ENCODE assay signal across 8 cellular contexts in the genomic region with DNA sequence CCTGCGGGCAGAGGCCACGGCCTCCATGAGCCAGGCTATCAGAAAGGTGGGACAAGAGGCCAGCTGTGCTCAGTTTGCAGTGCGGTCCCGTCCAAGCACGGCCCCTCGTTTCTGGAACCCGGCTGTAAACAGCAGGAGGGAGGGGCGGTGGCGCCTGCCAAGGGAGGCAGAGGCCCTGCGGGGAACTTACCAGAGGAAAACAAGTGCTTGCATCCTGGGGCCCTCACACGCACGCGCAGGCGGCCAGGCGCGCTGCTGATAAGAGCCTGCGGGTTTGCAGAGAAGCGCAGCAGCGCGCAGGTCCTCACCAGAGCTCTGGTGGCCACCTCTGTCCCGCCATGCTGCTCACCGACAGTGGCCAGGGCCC. TPM values are rescaled to one million over a fixed set of nuclear protein-coding genes. Genes with fewer than 3 reads are reported as not detected.
A peak's percentile ranks its signal among the peaks of the same experiment; 100 is the strongest.
DNase-seq lines count a peak whose midpoint lies in the region; ATAC-seq and TF ChIP-seq lines count a peak whose summit lies in the region.

No MANE protein-coding gene starts in this region.

- H3K79me2 ChIP-seq in H9 (ENCODE audit: insufficient read depth, low read length): 0 out of 2 replicates have a peak, but pooled peaks cover 1% of the 10 kb centered on the region

- no peaks in the 10 kb centered on the region for H3K79me1 ChIP-seq in H9 (ENCODE audit: insufficient read depth, low read depth, low read length, poor library complexity, severe bottlenecking)

- H2BK120ac ChIP-seq in H9 (ENCODE audit: low read depth, low read length, poor library complexity, severe bottlenecking): no peak overlapping the region

- no peak overlapping the region for H3T11ph ChIP-seq in H9 (ENCODE audit: low read length)

- H3K9me3 Mint-ChIP-seq in H9: no peaks in the 10 kb centered on the region; a peak in 1 of 5 replicates

- H3K27me3 ChIP-seq in H9 (ENCODE audit: insufficient read depth, low read length): no peaks in the 10 kb centered on the region

- H3K4me3 ChIP-seq in fibroblast of the aortic adventitia (ENCODE audit: low read depth, low read length) (no peak overlapping the region), skin epidermis (peak overlapping the region in 2 of 7 experiments; percentile 3 to 15)

- no peak overlapping the region for H3K56ac ChIP-seq in H9 (ENCODE audit: insufficient read length, low read depth, low read length)

- no peak overlapping the region for H2AK5ac ChIP-seq in H9 (ENCODE audit: insufficient read length, low read length)

- H3K4me1 ChIP-seq in H9 (ENCODE audit: insufficient read depth, low read length): peaks cover 6% of the 10 kb centered on the region; the same call in 1 of the 2 replicates

- H4K20me1 ChIP-seq in H9 (ENCODE audit: control insufficient read depth, insufficient read depth, insufficient read length): no peaks in the 10 kb centered on the region

- H4K5ac ChIP-seq in H9 (ENCODE audit: insufficient read length, low read depth, low read length): no peak overlapping the region

- H3K4me3 Mint-ChIP-seq in H9: no peak overlapping the region

- no peak for DNase-seq in H9
- peak; percentile 57 for DNase-seq in activated CD4-positive, alpha-beta T cell treated with anti-CD3 and anti-CD28 coated beads, Interleukin-2, amount 50 U/mL, for 1 hour
- peak; percentile 47 for DNase-seq in fibroblast of the aortic adventitia (ENCODE audit: low read depth)
- DNase-seq in SKM-1 treated with dmso at 0.1 percent for 144 hours (lab: John Stamatoyannopoulos, UW; ENCODE audit: unreplicated experiment): no peak

- H3K27me3 Mint-ChIP-seq in H9 (ENCODE audit: low read depth): no peaks in the 10 kb centered on the region

- no peak overlapping the region for H4K8ac ChIP-seq in H9 (replicated peaks; ENCODE audit: insufficient read length, low read depth, low read length)

- no peak overlapping the region for H3K18ac ChIP-seq in H9 (ENCODE audit: insufficient read length, low read depth, low read length)

- H3K4ac ChIP-seq in H9 (ENCODE audit: low read depth, low read length): no peak overlapping the region

- no peak overlapping the region for H2AFZ ChIP-seq in H9 (ENCODE audit: low read length)

- peaks cover 0 to 4% (median 2%) of the 10 kb centered on the region in 3 experiments; a peak in 2 of 7 replicates for H3K36me3 Mint-ChIP-seq in H9 (ENCODE audit: insufficient read depth in 1 of 3, low read depth in 3 of 3)

- H2BK12ac ChIP-seq in H9 (ENCODE audit: insufficient read length, low read depth, low read length): no peak overlapping the region

- no CpG with 5 or more reads among the region's 22 CpGs for WGBS in H9 (ENCODE audit: extremely low coverage, insufficient read length, low lambda C conversion rate)

- no peak for ATAC-seq in HG03135 (IDR thresholded peaks at IDR 0.05; ENCODE audit: unreplicated experiment)
- no peak for ATAC-seq in GM21515 (IDR thresholded peaks at IDR 0.05; ENCODE audit: unreplicated experiment)
- ATAC-seq in HG03520 (IDR thresholded peaks at IDR 0.05; ENCODE audit: unreplicated experiment): no peak

- H3K14ac ChIP-seq in H9 (ENCODE audit: insufficient read depth, low read length): no peak overlapping the region

- no peak overlapping the region for H2BK20ac ChIP-seq in H9 (ENCODE audit: low read depth, low read length, poor library complexity, severe bottlenecking)

- no peak overlapping the region for H4K91ac ChIP-seq in H9 (ENCODE audit: insufficient read length, low read depth, low read length)

- H2BK5ac ChIP-seq in H9 (ENCODE audit: insufficient read length, low read length): no peak overlapping the region

- H2BK15ac ChIP-seq in H9 (ENCODE audit: low read depth, low read length): no peak overlapping the region

- TF ChIP-seq CTCF in H9 (conservative IDR thresholded peaks at IDR 0.05) (no peak), fibroblast of the aortic adventitia (IDR thresholded peaks at IDR 0.05; ENCODE audit: insufficient read depth, low read length) (no peak)

- peak overlapping the region in 2 of 3 experiments; percentile 44; a peak in 2 of 7 replicates for H3K27ac Mint-ChIP-seq in H9

- H3K4me2 ChIP-seq in H9 (ENCODE audit: insufficient read depth, insufficient read length, low read length): no peak overlapping the region

- no peak overlapping the region for H3K27ac ChIP-seq in H9 (ENCODE audit: insufficient read length, low read depth, low read length)
- peak overlapping the region in 12 of 21 experiments; percentile 7 to 85 (median 58) for H3K27ac ChIP-seq in skin epidermis

- peaks cover 16 to 40% of the 10 kb centered on the region in 2 experiments for H3K4me1 Mint-ChIP-seq in H9

- no peak overlapping the region for H3K9ac ChIP-seq in H9 (ENCODE audit: extremely low read depth, insufficient read length, low read length)

- no peaks in the 10 kb centered on the region for H3K9me3 ChIP-seq in H9 (ENCODE audit: control insufficient read depth, low read depth, low read length)

- H3K23ac ChIP-seq in H9 (ENCODE audit: insufficient read length, low read depth, low read length): no peak overlapping the region

- no peaks in the 10 kb centered on the region for H3K23me2 ChIP-seq in H9 (ENCODE audit: insufficient read length, low read depth, low read length, poor library complexity, severe bottlenecking)

RNA-seq across cellular contexts. Expression of gene GPR146, which starts 10.7 kb away (rescaled TPM):
- total RNA-seq in H9 (2021) (1.4 and 1.6 TPM in 2 replicates), fibroblast of the aortic adventitia (ENCODE audit: low replicate concordance) (1.2 and 1.6 TPM in 2 replicates)

RNA-seq across cellular contexts. Expression of gene GPER1, which starts 32.8 kb away (rescaled TPM):
- 0.22 TPM in 1 of 2 replicates, not detected in the other for total RNA-seq in H9 (2021)
- total RNA-seq in fibroblast of the aortic adventitia (ENCODE audit: low replicate concordance): 2.9 and 6.4 TPM in 2 replicates

Comparison
In these comparisons a context has a peak if more than half of its experiments do, and no peak if none do; other contexts are left out.
1. DNase-seq: peak in activated CD4-positive, alpha-beta T cell treated with anti-CD3 and anti-CD28 coated beads, Interleukin-2, amount 50 U/mL, for 1 hour (single experiment) and fibroblast of the aortic adventitia (single experiment); none in H9 (single experiment) and SKM-1 treated with dmso at 0.1 percent for 144 hours (single experiment).